In the genomic region with DNA sequence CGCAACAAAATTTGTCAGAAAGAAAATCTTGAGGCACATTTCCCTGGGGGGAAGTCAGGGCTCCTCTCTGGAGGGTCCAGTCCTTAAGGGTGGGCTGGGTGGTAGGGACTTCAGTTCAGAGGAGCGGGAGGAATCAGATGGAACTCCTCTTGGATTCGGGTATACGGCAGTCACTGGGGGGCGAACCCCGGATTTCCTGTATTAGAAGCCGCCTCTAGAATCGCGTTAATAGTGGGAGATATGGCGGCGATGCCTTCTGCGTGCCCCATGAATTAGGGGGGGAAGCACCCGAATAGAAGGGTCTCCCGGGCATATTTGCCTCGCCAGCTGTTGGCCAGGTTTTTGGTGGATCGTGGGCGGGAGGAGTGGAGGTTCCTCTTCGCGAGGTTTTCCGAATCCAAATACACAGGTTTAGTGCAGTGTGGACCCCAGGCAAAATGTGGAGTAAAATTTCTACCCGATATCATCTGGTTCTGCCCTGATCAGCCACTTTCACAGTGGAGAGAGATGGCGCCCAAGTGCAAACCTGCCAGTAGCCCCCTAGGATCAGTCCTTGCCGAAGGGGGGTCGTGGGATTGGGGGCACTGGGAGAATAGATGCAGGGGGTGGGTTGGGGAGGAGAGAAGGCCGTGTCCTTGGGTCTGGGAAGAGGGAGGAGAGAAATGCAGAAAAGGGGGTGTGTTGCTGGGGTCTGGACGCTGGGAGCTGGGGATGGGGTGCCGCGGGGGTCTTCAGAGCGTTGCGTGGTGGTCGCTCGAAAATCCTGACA, we compare ENCODE assay signal across 1 cellular context.
TF ChIP-seq lines count a peak whose summit lies in the region.

No MANE protein-coding gene starts in this region.

TF ChIP-seq in WTC11, 78 proteins besides CTCF, POLR2A, EP300 and RAD21 (continued from another document):
- TF ChIP-seq ELF4 (CRISPR knock-in tag; IDR thresholded peaks at IDR 0.05; ENCODE audit: low read depth): no peak
- TF ChIP-seq PRRX2 (CRISPR knock-in tag; IDR thresholded peaks at IDR 0.05): no peak
- no peak for TF ChIP-seq FOXK1 (CRISPR knock-in tag; IDR thresholded peaks at IDR 0.05)
- no peak for TF ChIP-seq GRHL2 (CRISPR knock-in tag; IDR thresholded peaks at IDR 0.05; ENCODE audit: insufficient replicate concordance, severe bottlenecking)
- TF ChIP-seq GABPB1 (CRISPR knock-in tag; IDR thresholded peaks at IDR 0.05): no peak
